ENCODE assay signal across 28 cellular contexts in the genomic region with DNA sequence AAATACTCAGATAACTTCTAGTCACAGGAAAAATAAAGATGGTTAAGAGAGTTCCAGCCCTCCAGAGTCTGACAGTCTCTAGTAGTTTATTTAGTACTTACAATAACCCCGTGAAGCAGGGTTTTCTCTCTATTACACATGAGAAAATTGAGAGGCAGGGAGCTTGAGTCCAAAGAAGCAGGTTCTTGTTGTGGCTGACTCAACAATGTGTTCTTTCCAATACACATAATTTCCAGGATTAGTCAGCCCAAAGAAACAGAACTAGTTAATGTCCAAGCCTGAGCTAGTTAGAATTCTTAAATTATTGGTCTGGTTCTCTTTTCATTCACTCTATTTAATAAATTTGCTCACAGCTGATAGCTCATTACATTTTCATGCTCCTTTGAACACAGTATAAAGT. TPM values are rescaled to one million over a fixed set of nuclear protein-coding genes. Genes with fewer than 3 reads are reported as not detected.
A peak's percentile ranks its signal among the peaks of the same experiment; 100 is the strongest.
DNase-seq lines count a peak whose midpoint lies in the region; ATAC-seq and TF ChIP-seq lines count a peak whose summit lies in the region.
"Had no signal": no experiment of that assay in that cellular context is flagged by ENCODE, and none has a peak within 500 bp of the region (broad histone marks: within the 10 kb centered on the region; RNA-seq: fewer than 3 reads in every experiment).

No MANE protein-coding gene starts in this region.

- intact Hi-C loops in mammary epithelial cell (cut with micrococcal nuclease), result no loop called here
- intact Hi-C loops in breast epithelium (cut with DNase I; ENCODE audit: low total_unique reads), result no loop called here

- H3K36me3 ChIP-seq in mammary epithelial cell (ENCODE audit: insufficient read depth, low read length), result no peaks in the 10 kb centered on the region
- no peaks in the 10 kb centered on the region for H3K36me3 ChIP-seq in breast epithelium
- H3K36me3 ChIP-seq in brain microvascular endothelial cell (replicated peaks), result no peaks in the 10 kb centered on the region
- H3K36me3 ChIP-seq: ascending aorta, BE2C, gastroesophageal sphincter, HAP-1, Peyer's patch, sigmoid colon, thoracic aorta had no signal

- H4K20me1 ChIP-seq in mammary epithelial cell (ENCODE audit: insufficient read depth, low read length), result no peaks in the 10 kb centered on the region

- H3K79me2 ChIP-seq in mammary epithelial cell (ENCODE audit: insufficient read depth, low read length), result no peaks in the 10 kb centered on the region

- 79% methylated on average over 1 of the region's 1 CpG for WGBS in mammary epithelial cell (ENCODE audit: low coverage, missing lambda C conversion rate)

- BruUV-seq in mammary epithelial cell (replicated peaks; lab: Mats Ljungman, UMichigan), result no TSS peak

- CTCF ChIA-PET in mammary epithelial cell (lab: Charles Lee; ENCODE audit: low non-redundant PET), result interaction anchor here (0.5 kb wide), 1 partner anchor 46 kb away, joined by 3 read pairs; no protein-coding TSS in a partner anchor

- H3K27me3 ChIP-seq in mammary epithelial cell (ENCODE audit: insufficient read depth, low read length) (no peaks in the 10 kb centered on the region), breast epithelium (no peaks in the 10 kb centered on the region), brain microvascular endothelial cell (replicated peaks) (no peaks in the 10 kb centered on the region), foreskin keratinocyte (no peaks in the 10 kb centered on the region)
- H3K27me3 ChIP-seq: ascending aorta, Peyer's patch, sigmoid colon had no signal

- H3K4me3 ChIP-seq in mammary epithelial cell (replicated peaks in 1 of 3; ENCODE audit: insufficient read depth in 1 of 3, low read depth in 2 of 3, low read length in 3 of 3) (no peak overlapping the region), breast epithelium (no peak overlapping the region), brain microvascular endothelial cell (ENCODE audit: low read depth, low read length) (no peak overlapping the region)
- H3K4me3 ChIP-seq: ascending aorta, gastroesophageal sphincter, HAP-1, Peyer's patch, sigmoid colon, thoracic aorta had no signal

- H3K4me1 ChIP-seq in mammary epithelial cell (ENCODE audit: insufficient read depth, low read length) (peaks cover 26% of the 10 kb centered on the region), breast epithelium (no peaks in the 10 kb centered on the region), foreskin keratinocyte (peaks cover 9% of the 10 kb centered on the region)
- H3K4me1 ChIP-seq: ascending aorta, BE2C, gastroesophageal sphincter, HAP-1, Peyer's patch, sigmoid colon had no signal

- ATAC-seq in foreskin keratinocyte (peak; percentile 64), HG03432 (IDR thresholded peaks at IDR 0.05; ENCODE audit: unreplicated experiment) (no peak), HG03025 (IDR thresholded peaks at IDR 0.05; ENCODE audit: low FRiP score, unreplicated experiment) (no peak)
- ATAC-seq: activated CD8-positive, alpha-beta T cell treated with anti-CD3 and anti-CD28 coated beads for 36 hours; gastroesophageal sphincter; left ventricle myocardium superior; naive thymus-derived CD4-positive, alpha-beta T cell; stimulated activated naive B cell treated with anti-CD40 and anti-IgM and Interleukin-4, amounts not matched to agents 10 μg/mL and 1 μg/mL and 100 μg/mL, for 72 hours had no signal

- no peak overlapping the region for H3K9ac ChIP-seq in mammary epithelial cell (ENCODE audit: insufficient read depth, low read length)

- peak overlapping the region; percentile 17 for H2AFZ ChIP-seq in mammary epithelial cell (ENCODE audit: low read depth, low read length)

- DNase-seq in mammary epithelial cell (peak; percentile 59), breast epithelium (ENCODE audit: low spot score in 2 of 2) (no peak), brain microvascular endothelial cell (peak; percentile 26), foreskin keratinocyte (peak; percentile 23 to 35), AG08396 (ENCODE audit: low spot score) (no peak), NCI-H446 treated with DMSO at 0.1 percent for 48 hours (lab: John Stamatoyannopoulos, UW) (no peak)
- DNase-seq: activated CD8-positive, alpha-beta T cell treated with anti-CD3 and anti-CD28 coated beads for 36 hours; BE2C; hippocampal formation; KBM-7; left ventricle myocardium superior; midbrain; MM.1S; naive thymus-derived CD4-positive, alpha-beta T cell; NCI-H2029 treated with DMSO at 0.1 percent for 48 hours; NCI-H2227 treated with DMSO at 0.1 percent for 48 hours; Peyer's patch; sigmoid colon; stimulated activated CD4-positive, alpha-beta T cell treated with anti-CD3 and anti-CD28 coated beads, Interleukin-15, amount 100 ng/mL, for 24 hours; stimulated activated naive B cell treated with anti-CD40 and anti-IgM and Interleukin-4, amounts not matched to agents 10 μg/mL and 1 μg/mL and 100 μg/mL, for 72 hours had no signal

- dilution Hi-C loops in mammary epithelial cell (cut with HindIII; ENCODE audit: low sequenced_read_pairs), result no loop called here

- no peak overlapping the region for H3K27ac ChIP-seq in mammary epithelial cell (ENCODE audit: insufficient read depth, low read depth, low read length)
- H3K27ac ChIP-seq in breast epithelium, result no peak overlapping the region
- H3K27ac ChIP-seq in brain microvascular endothelial cell, result no peak overlapping the region
- H3K27ac ChIP-seq in foreskin keratinocyte, result no peak overlapping the region
- H3K27ac ChIP-seq: 22Rv1, ascending aorta, gastroesophageal sphincter, Peyer's patch, sigmoid colon, thoracic aorta had no signal

- in situ Hi-C loops in mammary epithelial cell (cut with MboI; ENCODE audit: low sequenced_read_pairs in 2 of 2) (no loop called here), brain microvascular endothelial cell (cut with HindIII; ENCODE audit: low pct_ligation_motif_present, low sequenced_read_pairs) (no loop called here)

- no peaks in the 10 kb centered on the region for H3K9me3 ChIP-seq in mammary epithelial cell (replicated peaks; ENCODE audit: insufficient read depth, low read length)
- H3K9me3 ChIP-seq in breast epithelium, result no peaks in the 10 kb centered on the region
- H3K9me3 ChIP-seq: ascending aorta, BE2C, gastroesophageal sphincter, HAP-1, Peyer's patch, sigmoid colon, thoracic aorta had no signal

- H3K4me2 ChIP-seq in mammary epithelial cell (ENCODE audit: insufficient read depth, low read depth, low read length), result peak overlapping the region; percentile 56

- TF ChIP-seq CTCF in mammary epithelial cell (conservative IDR thresholded peaks at IDR 0.05 in 1 of 2, IDR thresholded peaks at IDR 0.05 in 1 of 2; ENCODE audit: extremely low read depth in 1 of 2, insufficient read depth in 1 of 2, low read depth in 1 of 2, low read length in 2 of 2) (no peak), breast epithelium (IDR thresholded peaks at IDR 0.05) (no peak), brain microvascular endothelial cell (IDR thresholded peaks at IDR 0.05; ENCODE audit: low read depth, low read length, missing control alignments) (no peak), foreskin keratinocyte (conservative IDR thresholded peaks at IDR 0.05) (no peak)

- TF ChIP-seq POLR2A in breast epithelium (IDR thresholded peaks at IDR 0.05), result no peak

RNA-seq across cellular contexts. Expression of gene ALDH1A2, which starts 49.9 kb away (rescaled TPM):
- total RNA-seq in mammary epithelial cell (under 1 TPM in 1 of 2 donors, not detected in 1; 0.47 TPM), breast epithelium (10 to 100 TPM in 2 of 3 donors, 1 to 10 TPM in 1; 6.1 to 19.6 (median 11.1) TPM), foreskin keratinocyte (1.7 and 1.9 TPM in 2 replicates)
- polyA plus RNA-seq in mammary epithelial cell (0.15 TPM), foreskin keratinocyte (0.83 and 0.96 TPM in 2 replicates)
- not detected for polyA minus RNA-seq in mammary epithelial cell
- total RNA-seq: T-helper 1 cell treated with Interleukin-12 subunit alpha and Interleukin-12 subunit beta and Interleukin-4 antibody, amounts not matched to agents 30 ng/mL and 1 ng/mL, for 36 hours had no signal
- polyA plus RNA-seq: naive thymus-derived CD4-positive, alpha-beta T cell had no signal

Comparison
In these comparisons a context has a peak if more than half of its experiments do, and no peak if none do; other contexts are left out.
1. DNase-seq: peak in mammary epithelial cell (single experiment), brain microvascular endothelial cell (single experiment) and foreskin keratinocyte (2 of 2); none in breast epithelium (0 of 2), AG08396 (single experiment) and NCI-H446 treated with DMSO at 0.1 percent for 48 hours (single experiment).